1 cellular context compared by ENCODE assay signal in the genomic region with DNA sequence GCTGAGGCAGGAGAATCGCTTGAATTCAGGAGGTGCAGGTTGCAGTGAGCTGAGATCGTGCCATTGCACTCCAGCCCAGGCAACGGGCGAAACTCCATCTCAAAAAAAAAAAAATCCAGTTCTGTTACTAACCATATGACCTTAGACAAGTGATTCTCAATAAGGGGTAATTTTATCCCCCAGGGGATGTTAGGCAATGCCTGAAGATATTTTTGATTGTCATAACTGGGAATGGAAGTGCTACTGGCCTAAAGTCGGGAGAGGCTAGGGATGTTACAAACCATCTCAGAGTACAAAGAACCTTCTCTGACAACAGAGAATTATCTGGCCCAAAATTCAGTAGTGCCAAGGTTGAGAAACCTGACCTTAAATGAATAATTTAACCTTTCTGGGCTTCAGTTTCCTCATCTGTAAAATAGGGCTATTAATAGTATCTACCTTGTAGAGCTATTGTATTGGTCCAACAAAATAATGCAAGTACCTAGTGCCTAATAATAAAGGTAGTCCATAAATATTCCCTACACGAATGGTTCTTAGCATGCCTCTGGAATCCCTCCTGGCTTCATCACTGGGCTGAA.
TF ChIP-seq lines count a peak whose summit lies in the region.

No MANE protein-coding gene starts in this region.

TF ChIP-seq in HCT116, 20 proteins besides CTCF, POLR2A, EP300 and RAD21:
- TF ChIP-seq EZH2phosphoT487 (IDR thresholded peaks at IDR 0.05; ENCODE audit: borderline replicate concordance) (no peak), SIN3A (IDR thresholded peaks at IDR 0.05; ENCODE audit: low read depth) (no peak), ZNF274 (IDR thresholded peaks at IDR 0.05; ENCODE audit: low read depth, low read length) (no peak), EGR1 (IDR thresholded peaks at IDR 0.05; ENCODE audit: low read depth) (no peak), TCF7L2 (IDR thresholded peaks at IDR 0.05; ENCODE audit: borderline replicate concordance, extremely low read depth, insufficient read depth, insufficient read length) (no peak), YY1 (IDR thresholded peaks at IDR 0.05; ENCODE audit: extremely low read depth, insufficient replicate concordance, low read depth, low read length) (no peak), FOSL1 (IDR thresholded peaks at IDR 0.05; ENCODE audit: low read depth) (no peak), CEBPB (IDR thresholded peaks at IDR 0.05; ENCODE audit: low read depth) (no peak), CBX3 (IDR thresholded peaks at IDR 0.05; ENCODE audit: low read depth) (no peak)
- TF ChIP-seq, protein P1, sequence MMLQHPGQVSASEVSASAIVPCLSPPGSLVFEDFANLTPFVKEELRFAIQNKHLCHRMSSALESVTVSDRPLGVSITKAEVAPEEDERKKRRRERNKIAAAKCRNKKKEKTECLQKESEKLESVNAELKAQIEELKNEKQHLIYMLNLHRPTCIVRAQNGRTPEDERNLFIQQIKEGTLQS (IDR thresholded peaks at IDR 0.05): no peak
- TF ChIP-seq, protein P2, sequence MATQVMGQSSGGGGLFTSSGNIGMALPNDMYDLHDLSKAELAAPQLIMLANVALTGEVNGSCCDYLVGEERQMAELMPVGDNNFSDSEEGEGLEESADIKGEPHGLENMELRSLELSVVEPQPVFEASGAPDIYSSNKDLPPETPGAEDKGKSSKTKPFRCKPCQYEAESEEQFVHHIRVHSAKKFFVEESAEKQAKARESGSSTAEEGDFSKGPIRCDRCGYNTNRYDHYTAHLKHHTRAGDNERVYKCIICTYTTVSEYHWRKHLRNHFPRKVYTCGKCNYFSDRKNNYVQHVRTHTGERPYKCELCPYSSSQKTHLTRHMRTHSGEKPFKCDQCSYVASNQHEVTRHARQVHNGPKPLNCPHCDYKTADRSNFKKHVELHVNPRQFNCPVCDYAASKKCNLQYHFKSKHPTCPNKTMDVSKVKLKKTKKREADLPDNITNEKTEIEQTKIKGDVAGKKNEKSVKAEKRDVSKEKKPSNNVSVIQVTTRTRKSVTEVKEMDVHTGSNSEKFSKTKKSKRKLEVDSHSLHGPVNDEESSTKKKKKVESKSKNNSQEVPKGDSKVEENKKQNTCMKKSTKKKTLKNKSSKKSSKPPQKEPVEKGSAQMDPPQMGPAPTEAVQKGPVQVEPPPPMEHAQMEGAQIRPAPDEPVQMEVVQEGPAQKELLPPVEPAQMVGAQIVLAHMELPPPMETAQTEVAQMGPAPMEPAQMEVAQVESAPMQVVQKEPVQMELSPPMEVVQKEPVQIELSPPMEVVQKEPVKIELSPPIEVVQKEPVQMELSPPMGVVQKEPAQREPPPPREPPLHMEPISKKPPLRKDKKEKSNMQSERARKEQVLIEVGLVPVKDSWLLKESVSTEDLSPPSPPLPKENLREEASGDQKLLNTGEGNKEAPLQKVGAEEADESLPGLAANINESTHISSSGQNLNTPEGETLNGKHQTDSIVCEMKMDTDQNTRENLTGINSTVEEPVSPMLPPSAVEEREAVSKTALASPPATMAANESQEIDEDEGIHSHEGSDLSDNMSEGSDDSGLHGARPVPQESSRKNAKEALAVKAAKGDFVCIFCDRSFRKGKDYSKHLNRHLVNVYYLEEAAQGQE (IDR thresholded peaks at IDR 0.05; ENCODE audit: low read depth): no peak
- TF ChIP-seq, protein P3, sequence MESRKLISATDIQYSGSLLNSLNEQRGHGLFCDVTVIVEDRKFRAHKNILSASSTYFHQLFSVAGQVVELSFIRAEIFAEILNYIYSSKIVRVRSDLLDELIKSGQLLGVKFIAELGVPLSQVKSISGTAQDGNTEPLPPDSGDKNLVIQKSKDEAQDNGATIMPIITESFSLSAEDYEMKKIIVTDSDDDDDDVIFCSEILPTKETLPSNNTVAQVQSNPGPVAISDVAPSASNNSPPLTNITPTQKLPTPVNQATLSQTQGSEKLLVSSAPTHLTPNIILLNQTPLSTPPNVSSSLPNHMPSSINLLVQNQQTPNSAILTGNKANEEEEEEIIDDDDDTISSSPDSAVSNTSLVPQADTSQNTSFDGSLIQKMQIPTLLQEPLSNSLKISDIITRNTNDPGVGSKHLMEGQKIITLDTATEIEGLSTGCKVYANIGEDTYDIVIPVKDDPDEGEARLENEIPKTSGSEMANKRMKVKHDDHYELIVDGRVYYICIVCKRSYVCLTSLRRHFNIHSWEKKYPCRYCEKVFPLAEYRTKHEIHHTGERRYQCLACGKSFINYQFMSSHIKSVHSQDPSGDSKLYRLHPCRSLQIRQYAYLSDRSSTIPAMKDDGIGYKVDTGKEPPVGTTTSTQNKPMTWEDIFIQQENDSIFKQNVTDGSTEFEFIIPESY (IDR thresholded peaks at IDR 0.05; ENCODE audit: extremely low read depth, insufficient replicate concordance, low read length): no peak
